ENCODE assay signal across 13 cellular contexts in the genomic region with DNA sequence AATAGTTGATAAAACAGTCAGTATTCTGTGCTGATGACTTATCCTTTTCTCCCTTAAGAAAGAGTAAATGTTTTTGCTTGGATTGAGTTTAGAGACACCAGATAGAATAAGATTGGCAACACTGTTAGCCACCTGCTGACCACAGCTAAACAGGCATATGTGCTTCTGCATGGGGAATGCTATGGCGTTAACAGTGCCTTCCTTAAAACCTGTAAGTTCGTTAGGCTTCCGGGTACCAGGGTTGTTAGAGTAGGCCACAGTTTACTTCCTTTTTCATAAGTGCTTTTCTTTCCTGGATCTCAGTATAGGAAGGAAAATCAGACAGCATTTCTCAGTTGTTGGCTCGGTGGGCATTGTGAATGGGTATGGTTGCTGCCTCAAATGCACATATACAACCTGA. TPM values are rescaled to one million over a fixed set of nuclear protein-coding genes. Genes with fewer than 3 reads are reported as not detected.
DNase-seq lines count a peak whose midpoint lies in the region; ATAC-seq and TF ChIP-seq lines count a peak whose summit lies in the region.
"Had no signal": no experiment of that assay in that cellular context is flagged by ENCODE, and none has a peak within 500 bp of the region (broad histone marks: within the 10 kb centered on the region; RNA-seq: fewer than 3 reads in every experiment).

No MANE protein-coding gene starts in this region.

- peaks cover 6 to 71% of the 10 kb centered on the region in 2 experiments; a peak in 3 of 4 replicates for H3K79me1 ChIP-seq in IMR-90 (ENCODE audit: low read depth in 1 of 2, low read length in 2 of 2)

- no peak overlapping the region for H3K56ac ChIP-seq in IMR-90 (ENCODE audit: extremely low read depth, insufficient read depth, low read length)

- intact Hi-C loops in CD4-positive, alpha-beta T cell (cut with DNase I, micrococcal nuclease), result no loop called here
- intact Hi-C loops in IMR-90 (cut with micrococcal nuclease), result no loop called here
- intact Hi-C loops in adrenal gland (cut with DNase I), result no loop called here
- intact Hi-C loops in naive thymus-derived CD4-positive, alpha-beta T cell (cut with micrococcal nuclease), result loop anchor here in 1 of 2 donors (2.0 kb wide), 1 partner anchor 21 kb away; no protein-coding TSS in a partner anchor
- intact Hi-C loops in aorta (cut with DNase I), result no loop called here

- H3K4me2 ChIP-seq in IMR-90 (ENCODE audit: low read depth, low read length), result 0 out of 2 replicates have a peak overlapping the region, but pooled peaks have one; percentile 28

- H3K27ac Mint-ChIP-seq in CD4-positive, alpha-beta T cell, result peak overlapping the region; percentile 28
- peak overlapping the region in 8 of 9 donors; percentile 0 to 84 (median 34) for H3K27ac Mint-ChIP-seq in naive thymus-derived CD4-positive, alpha-beta T cell
- H3K27ac Mint-ChIP-seq: progenitor cell of endocrine pancreas had no signal

- no peaks in the 10 kb centered on the region for H3K9me3 ChIP-seq in CD4-positive, alpha-beta T cell (ENCODE audit: control insufficient read depth, low read length)
- H3K9me3 ChIP-seq in IMR-90 (ENCODE audit: control insufficient read depth, insufficient read depth, low read length), result no peaks in the 10 kb centered on the region
- H3K9me3 ChIP-seq in adrenal gland (replicated peaks in 1 of 3), result no peaks in the 10 kb centered on the region
- no peaks in the 10 kb centered on the region for H3K9me3 ChIP-seq in naive thymus-derived CD4-positive, alpha-beta T cell (ENCODE audit: control insufficient read depth in 2 of 3, low read length in 3 of 3)
- no peaks in the 10 kb centered on the region for H3K9me3 ChIP-seq in WERI-Rb-1 (ENCODE audit: severe bottlenecking)
- H3K9me3 ChIP-seq in aorta (ENCODE audit: control insufficient read depth, low read length), result no peaks in the 10 kb centered on the region

- peaks cover 34% of the 10 kb centered on the region for H3K4me1 ChIP-seq in IMR-90 (ENCODE audit: control insufficient read depth, insufficient read depth, low read length)
- H3K4me1 ChIP-seq in adrenal gland (replicated peaks in 1 of 2), result peaks cover 84 to 90% of the 10 kb centered on the region in 2 donors
- H3K4me1 ChIP-seq in naive thymus-derived CD4-positive, alpha-beta T cell (ENCODE audit: control insufficient read depth in 2 of 2, insufficient read depth in 2 of 2, low read length in 2 of 2), result peaks cover 36 to 74% of the 10 kb centered on the region in 2 donors
- peaks cover 6 to 27% of the 10 kb centered on the region in 2 donors for H3K4me1 ChIP-seq in aorta (ENCODE audit: control insufficient read depth in 1 of 2, insufficient read depth in 2 of 2, low read length in 2 of 2)

- H3K36me3 ChIP-seq in IMR-90 (ENCODE audit: control insufficient read depth, insufficient read depth, low read length) (peaks cover 1% of the 10 kb centered on the region; the same call in 1 of the 2 replicates), adrenal gland (replicated peaks in 1 of 2) (no peaks in the 10 kb centered on the region), WERI-Rb-1 (peaks cover 10% of the 10 kb centered on the region; the same call in 1 of the 2 replicates), aorta (ENCODE audit: control insufficient read depth in 1 of 2, insufficient read depth in 2 of 2, low read length in 1 of 2) (no peaks in the 10 kb centered on the region)
- H3K36me3 ChIP-seq in naive thymus-derived CD4-positive, alpha-beta T cell (ENCODE audit: control insufficient read depth in 2 of 3, insufficient read depth in 3 of 3, low read length in 3 of 3), result no peaks in the 10 kb centered on the region

- peak overlapping the region; percentile 3 for H2BK5ac ChIP-seq in IMR-90 (ENCODE audit: low read depth, low read length, poor library complexity, severe bottlenecking)

- H3K27ac ChIP-seq in CD4-positive, alpha-beta T cell (ENCODE audit: low read depth, low read length), result no peak overlapping the region
- H3K27ac ChIP-seq in IMR-90 (ENCODE audit: insufficient read depth, low read length), result no peak overlapping the region
- H3K27ac ChIP-seq in adrenal gland, result peak overlapping the region in 3 of 5 donors; percentile 9 to 51 (median 14)
- no peak overlapping the region for H3K27ac ChIP-seq in naive thymus-derived CD4-positive, alpha-beta T cell (ENCODE audit: low read depth, low read length)
- H3K27ac ChIP-seq in WERI-Rb-1, result no peak overlapping the region
- H3K27ac ChIP-seq in aorta (ENCODE audit: low read depth in 1 of 2, low read length in 2 of 2), result no peak overlapping the region

- TF ChIP-seq CTCF in CD4-positive, alpha-beta T cell (IDR thresholded peaks at IDR 0.05), result no peak
- TF ChIP-seq CTCF in IMR-90 (conservative IDR thresholded peaks at IDR 0.05; ENCODE audit: low read depth, low read length) (no peak), adrenal gland (IDR thresholded peaks at IDR 0.05) (no peak), WERI-Rb-1 (IDR thresholded peaks at IDR 0.05; ENCODE audit: low read depth, low read length) (no peak)

- in situ Hi-C loops in IMR-90 (cut with MboI; ENCODE audit: low sequenced_read_pairs), result no loop called here

- H3K4me3 ChIP-seq in IMR-90 (ENCODE audit: insufficient read depth, low read depth, low read length) (no peak overlapping the region), adrenal gland (no peak overlapping the region), WERI-Rb-1 (ENCODE audit: low read depth, low read length) (no peak overlapping the region), aorta (ENCODE audit: low read length in 2 of 2) (no peak overlapping the region)
- no peak overlapping the region for H3K4me3 ChIP-seq in naive thymus-derived CD4-positive, alpha-beta T cell (ENCODE audit: low read length)

- H4K8ac ChIP-seq in IMR-90 (ENCODE audit: low read depth in 2 of 2, low read length in 2 of 2), result no peak overlapping the region

- peak overlapping the region; percentile 73 for H3K4me3 Mint-ChIP-seq in CD4-positive, alpha-beta T cell
- peak overlapping the region; percentile 51 to 84 (median 76) for H3K4me3 Mint-ChIP-seq in naive thymus-derived CD4-positive, alpha-beta T cell

- dilution Hi-C loops in IMR-90 (cut with HindIII; ENCODE audit: low sequenced_read_pairs, unreplicated experiment), result no loop called here

- no peak overlapping the region for H4K91ac ChIP-seq in IMR-90 (ENCODE audit: insufficient read depth, low read depth, low read length)

- no peak overlapping the region; the same call in 1 of the 2 replicates for H4K5ac ChIP-seq in IMR-90 (ENCODE audit: low read depth, low read length)

- H2BK15ac ChIP-seq in IMR-90 (ENCODE audit: low read depth, low read length), result no peak overlapping the region

- H2BK120ac ChIP-seq in IMR-90 (ENCODE audit: low read depth, low read length), result no peak overlapping the region

- no TSS peak for BruUV-seq in IMR-90 (replicated peaks; lab: Mats Ljungman, UMichigan)

- H3K36me3 Mint-ChIP-seq in CD4-positive, alpha-beta T cell (ENCODE audit: low read depth), result peaks cover 15% of the 10 kb centered on the region
- H3K36me3 Mint-ChIP-seq in naive thymus-derived CD4-positive, alpha-beta T cell, result peaks cover 0 to 29% (median 13%) of the 10 kb centered on the region in 5 donors

- H3K9me1 ChIP-seq in IMR-90 (ENCODE audit: insufficient read depth, low read length), result peaks cover 21% of the 10 kb centered on the region

- no peak overlapping the region for H2AK9ac ChIP-seq in IMR-90 (replicated peaks; ENCODE audit: low read depth, low read length, poor library complexity)

- no peaks in the 10 kb centered on the region for H3K27me3 ChIP-seq in CD4-positive, alpha-beta T cell (ENCODE audit: control insufficient read depth, insufficient read depth, low read length)
- H3K27me3 ChIP-seq in IMR-90 (ENCODE audit: control insufficient read depth, insufficient read depth, low read length), result no peaks in the 10 kb centered on the region
- no peaks in the 10 kb centered on the region for H3K27me3 ChIP-seq in adrenal gland
- no peaks in the 10 kb centered on the region for H3K27me3 ChIP-seq in naive thymus-derived CD4-positive, alpha-beta T cell (ENCODE audit: control insufficient read depth in 2 of 2, insufficient read depth in 2 of 2, low read length in 2 of 2)
- no peaks in the 10 kb centered on the region for H3K27me3 ChIP-seq in WERI-Rb-1 (ENCODE audit: insufficient read depth, low read depth, severe bottlenecking)
- no peaks in the 10 kb centered on the region for H3K27me3 ChIP-seq in aorta (ENCODE audit: control insufficient read depth in 1 of 2, insufficient read depth in 2 of 2, low read length in 1 of 2)

- WGBS in IMR-90 (ENCODE audit: extremely low coverage in 2 of 2, insufficient read length in 1 of 2), 2 experiments, result no CpG with 5 or more reads among the region's 4 CpGs
- 62 to 73% (median 70%) methylated on average over 4 of the region's 4 CpGs for WGBS in adrenal gland, 4 donors
- WGBS in aorta, 2 donors, result 78 to 80% methylated on average over 4 of the region's 4 CpGs

- H3K4ac ChIP-seq in IMR-90 (ENCODE audit: low read depth, low read length), result no peak overlapping the region

- H3K27me3 Mint-ChIP-seq in CD4-positive, alpha-beta T cell, result no peaks in the 10 kb centered on the region
- no peaks in the 10 kb centered on the region for H3K27me3 Mint-ChIP-seq in naive thymus-derived CD4-positive, alpha-beta T cell
- H3K27me3 Mint-ChIP-seq: progenitor cell of endocrine pancreas had no signal

- 0 out of 2 replicates have a peak overlapping the region, but pooled peaks have one; percentile 8 for H3K14ac ChIP-seq in IMR-90 (replicated peaks; ENCODE audit: low read depth, low read length)

- H2BK20ac ChIP-seq in IMR-90 (ENCODE audit: low read depth, low read length), result no peak overlapping the region

- no peak for ATAC-seq in CD4-positive, alpha-beta T cell (ENCODE audit: poor library complexity)
- ATAC-seq in IMR-90 (ENCODE audit: low read depth) (no peak), aorta (ENCODE audit: low FRiP score) (no peak)
- no peak for ATAC-seq in naive thymus-derived CD4-positive, alpha-beta T cell
- ATAC-seq: HCT116 had no signal

- no peaks in the 10 kb centered on the region for H3K9me3 Mint-ChIP-seq in CD4-positive, alpha-beta T cell
- peaks cover 0 to 2% (median 0%) of the 10 kb centered on the region in 11 donors for H3K9me3 Mint-ChIP-seq in naive thymus-derived CD4-positive, alpha-beta T cell

- CTCF ChIA-PET in CD4-positive, alpha-beta T cell (lab: Charles Lee), result interaction anchor here (1.2 to 1.5 kb wide), 2 partner anchors 12 to 88 kb away, joined by 4 to 6 read pairs; no protein-coding TSS in a partner anchor
- CTCF ChIA-PET in IMR-90 (lab: Yijun Ruan, JAX), result interaction anchor here (1.6 kb wide), 1 partner anchor 14 kb away, joined by 5 read pairs; no protein-coding TSS in a partner anchor
- CTCF ChIA-PET in naive thymus-derived CD4-positive, alpha-beta T cell (lab: Charles Lee), result interaction anchor here (2.4 kb wide), 1 partner anchor 60 kb away, joined by 6 read pairs; no protein-coding TSS in a partner anchor

- H2AK5ac ChIP-seq in IMR-90 (ENCODE audit: low read depth, low read length), result no peak overlapping the region

- POLR2A ChIA-PET in CD4-positive, alpha-beta T cell (lab: Charles Lee), result interaction anchor here (0.9 to 1.0 kb wide), 2 partner anchors 11 to 39 kb away, joined by 4 to 6 read pairs; no protein-coding TSS in a partner anchor
- POLR2A ChIA-PET in IMR-90 (lab: Charles Lee; ENCODE audit: unreplicated experiment), result no interaction called here
- POLR2A ChIA-PET in naive thymus-derived CD4-positive, alpha-beta T cell (lab: Charles Lee), result interaction anchor here (0.5 to 4.5 kb wide), 3 partner anchors 10 to 22 kb away, joined by 3 to 17 read pairs (median 4); no protein-coding TSS in a partner anchor

- no peak overlapping the region for H2AFZ ChIP-seq in IMR-90 (replicated peaks; ENCODE audit: low read length, poor library complexity)

- H3K23ac ChIP-seq in IMR-90 (ENCODE audit: low read depth, low read length), result peak overlapping the region; percentile 21; the same call in 1 of the 2 replicates

- H3K18ac ChIP-seq in IMR-90 (ENCODE audit: low read depth, low read length), result peak overlapping the region; percentile 14; the same call in 1 of the 2 replicates

- peaks cover 98% of the 10 kb centered on the region for H4K20me1 ChIP-seq in IMR-90 (ENCODE audit: insufficient read depth, low read length)

- TF ChIP-seq POLR2A in IMR-90 (IDR thresholded peaks at IDR 0.05; ENCODE audit: low read depth, low read length), result no peak
- TF ChIP-seq POLR2A in adrenal gland (IDR thresholded peaks at IDR 0.05), result no peak

- no peak for TF ChIP-seq RAD21 in IMR-90 (IDR thresholded peaks at IDR 0.05; ENCODE audit: low read length)

- peaks cover 96% of the 10 kb centered on the region for H3K4me1 Mint-ChIP-seq in CD4-positive, alpha-beta T cell (ENCODE audit: low read depth)
- peaks cover 75 to 100% (median 94%) of the 10 kb centered on the region in 7 donors for H3K4me1 Mint-ChIP-seq in naive thymus-derived CD4-positive, alpha-beta T cell

- DNase-seq in CD4-positive, alpha-beta T cell, result no peak
- no peak for DNase-seq in IMR-90
- DNase-seq in adrenal gland, result no peak
- DNase-seq in naive thymus-derived CD4-positive, alpha-beta T cell, result no peak
- no peak for DNase-seq in DMS 273 (lab: John Stamatoyannopoulos, UW; ENCODE audit: unreplicated experiment)
- no peak for DNase-seq in NCI-H1105 (lab: John Stamatoyannopoulos, UW)
- no peak for DNase-seq in WERI-Rb-1
- DNase-seq in aorta, result no peak
- DNase-seq: DMS153; NCI-H2029; NK-92 treated with Interleukin-12 subunit alpha and Interleukin-12 subunit beta, amount 100 ng/mL, for 24 hours had no signal

- no peak overlapping the region for H3K9ac ChIP-seq in IMR-90 (ENCODE audit: low read depth, low read length)

RNA-seq across cellular contexts. Expression of a gene that starts 22.8 kb away (rescaled TPM):
- total RNA-seq in CD4-positive, alpha-beta T cell, result 10 to 100 TPM; 37.6 to 41.7 TPM
- total RNA-seq in IMR-90 (2012; rRNA removed) (14.0 and 20.8 TPM in 2 replicates), adrenal gland (10 to 100 TPM; 21.2 to 58.8 (median 38.5) TPM), aorta (10 to 100 TPM; 30.1 to 32.4 TPM)
- polyA plus RNA-seq in IMR-90 (2012; rRNA removed) (14.7 and 21.5 TPM in 2 replicates), adrenal gland (10 to 100 TPM; 19.6 to 96.6 (median 21.2) TPM), aorta (10 to 100 TPM; 15.6 to 18.2 TPM)
- 3.9 and 6.4 TPM in 2 replicates for polyA plus RNA-seq in IMR-90 (2012; cell fraction: cytosol; rRNA removed)
- polyA plus RNA-seq in IMR-90 (2012; cell fraction: nucleus; rRNA removed; ENCODE audit: low replicate concordance), result 3.2 and 18.6 TPM in 2 replicates
- total RNA-seq in naive thymus-derived CD4-positive, alpha-beta T cell, result 10 to 100 TPM; 32.0 to 82.8 (median 43.4) TPM
- polyA plus RNA-seq in naive thymus-derived CD4-positive, alpha-beta T cell, result 10 to 100 TPM; 10.2 to 13.6 TPM

Comparison
In these comparisons a context has a peak if more than half of its experiments do, and no peak if none do; other contexts are left out.
1. H3K27ac ChIP-seq: peak in adrenal gland (3 of 5); none in CD4-positive, alpha-beta T cell (single experiment), IMR-90 (single experiment), naive thymus-derived CD4-positive, alpha-beta T cell (single experiment), WERI-Rb-1 (single experiment) and aorta (0 of 2).